8 cellular contexts compared by ENCODE assay signal in the genomic region with DNA sequence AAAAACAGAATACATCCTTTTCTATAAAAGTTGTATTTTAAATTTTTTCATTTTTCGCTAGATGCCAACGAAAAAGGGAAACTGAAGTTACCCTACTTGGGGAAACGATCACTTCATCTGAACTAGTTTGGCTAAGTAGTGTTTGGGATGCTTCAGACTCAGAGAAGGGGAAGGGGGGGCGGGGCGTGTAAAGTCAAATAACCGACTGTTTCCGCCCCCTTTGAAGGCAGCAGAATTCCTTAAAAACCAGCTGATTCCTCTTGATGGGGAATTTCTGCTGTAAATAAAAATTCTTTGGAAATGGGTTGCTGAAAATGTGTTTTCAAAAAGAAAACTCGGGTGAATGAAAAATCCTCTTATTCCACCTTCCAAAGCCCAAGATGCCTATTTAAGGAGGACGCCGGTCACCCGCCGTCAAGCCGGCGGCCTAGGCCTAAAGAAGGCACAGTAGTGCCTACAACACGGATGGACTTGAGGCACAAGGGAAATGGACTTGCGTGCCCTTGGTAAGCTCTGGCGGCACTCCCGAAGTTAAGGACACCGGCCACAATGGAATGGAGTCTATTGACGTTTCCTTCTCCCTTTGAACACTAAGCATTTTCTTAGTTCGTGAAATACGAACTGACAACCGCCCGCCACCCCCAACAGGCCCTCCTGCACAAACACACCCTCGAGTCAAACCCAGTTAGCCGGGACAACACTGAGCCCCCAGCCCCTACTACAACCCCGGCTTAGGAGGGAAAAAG. TPM values are rescaled to one million over a fixed set of nuclear protein-coding genes. Genes with fewer than 3 reads are reported as not detected.
DNase-seq lines count a peak whose midpoint lies in the region; ATAC-seq, FAIRE-seq and TF ChIP-seq lines count a peak whose summit lies in the region.

No MANE protein-coding gene starts in this region.

- H3K4me3 ChIP-seq in epithelial cell of proximal tubule (ENCODE audit: low read depth, low read length) = peak overlapping the region; percentile 98
- peak overlapping the region; percentile 82 to 92 for H3K4me3 ChIP-seq in testis

- CTCF ChIA-PET in activated CD8-positive, alpha-beta T cell treated with anti-CD3 and anti-CD28 coated beads, Interleukin-2, amount 10 ng/mL, durations not matched to agents 7 days and 5 days (lab: Charles Lee) = no interaction called here

- in situ Hi-C loops in ACHN (cut with HindIII; ENCODE audit: low pct_ligation_motif_present, low pct_unique_long_range_greater_than_20kb, low sequenced_read_pairs) = no loop called here

- no peaks in the 10 kb centered on the region for H3K9me3 Mint-ChIP-seq in activated CD8-positive, alpha-beta T cell treated with anti-CD3 and anti-CD28 coated beads, Interleukin-2, amount 10 ng/mL, durations not matched to agents 7 days and 5 days (ENCODE audit: insufficient read depth)
- no peaks in the 10 kb centered on the region for H3K9me3 Mint-ChIP-seq in mesothelial cell of epicardium

- H3K9me3 ChIP-seq in testis = no peaks in the 10 kb centered on the region

- H3K27me3 ChIP-seq in testis = no peaks in the 10 kb centered on the region

- peaks cover 40% of the 10 kb centered on the region for H3K4me1 ChIP-seq in testis

- H3K36me3 Mint-ChIP-seq in activated CD8-positive, alpha-beta T cell treated with anti-CD3 and anti-CD28 coated beads, Interleukin-2, amount 10 ng/mL, durations not matched to agents 7 days and 5 days (ENCODE audit: low read depth) = peaks cover 5% of the 10 kb centered on the region
- H3K36me3 Mint-ChIP-seq in mesothelial cell of epicardium = peaks cover 2% of the 10 kb centered on the region

- TF ChIP-seq POLR2A in GM12892 (IDR thresholded peaks at IDR 0.05; ENCODE audit: low read depth, low read length) (no peak), testis (IDR thresholded peaks at IDR 0.05) (no peak)

- H3K27ac Mint-ChIP-seq in activated CD8-positive, alpha-beta T cell treated with anti-CD3 and anti-CD28 coated beads, Interleukin-2, amount 10 ng/mL, durations not matched to agents 7 days and 5 days = peak overlapping the region; percentile 74
- peak overlapping the region; percentile 95 for H3K27ac Mint-ChIP-seq in mesothelial cell of epicardium

- peak; percentile 42 for FAIRE-seq in GM12892 (lab: Jason Lieb, UNC)

- H3K27ac ChIP-seq in testis = peak overlapping the region; percentile 93 to 97

- intact Hi-C loops in testis (cut with DNase I; ENCODE audit: low total_unique reads) = no loop called here

- WGBS in testis, 2 donors = 2% methylated on average over 27 of the region's 27 CpGs

- POLR2A ChIA-PET in activated CD8-positive, alpha-beta T cell treated with anti-CD3 and anti-CD28 coated beads, Interleukin-2, amount 10 ng/mL, durations not matched to agents 7 days and 5 days (lab: Charles Lee) = interaction anchor here (0.8 kb wide), 1 partner anchor 88 kb away, joined by 3 read pairs; the partner anchor contains the start of genes ACAD10 and BRAP

- H3K27me3 Mint-ChIP-seq in activated CD8-positive, alpha-beta T cell treated with anti-CD3 and anti-CD28 coated beads, Interleukin-2, amount 10 ng/mL, durations not matched to agents 7 days and 5 days (ENCODE audit: low read depth) = no peaks in the 10 kb centered on the region
- peaks cover 1% of the 10 kb centered on the region for H3K27me3 Mint-ChIP-seq in mesothelial cell of epicardium (ENCODE audit: low read depth)

- H3K36me3 ChIP-seq in testis (ENCODE audit: low read depth, missing control alignments) = no peaks in the 10 kb centered on the region

- DNase-seq in ACHN = peak; percentile 81
- no peak for DNase-seq in GM12892 (ENCODE audit: insufficient read length)
- DNase-seq in NCI-H2227 treated with DMSO at 0.1 percent for 48 hours (lab: John Stamatoyannopoulos, UW) = peak; percentile 18
- DNase-seq in activated CD8-positive, alpha-beta T cell treated with anti-CD3 and anti-CD28 coated beads, Interleukin-2, amount 10 ng/mL, durations not matched to agents 7 days and 5 days = peak; percentile 42
- no peak for DNase-seq in epithelial cell of proximal tubule (ENCODE audit: low read depth)
- DNase-seq in mesothelial cell of epicardium (ENCODE audit: low spot score in 2 of 2, unreplicated experiment in 2 of 2) = no peak
- peak; percentile 63 for DNase-seq in testis

- peak overlapping the region; percentile 89 for H3K4me3 Mint-ChIP-seq in activated CD8-positive, alpha-beta T cell treated with anti-CD3 and anti-CD28 coated beads, Interleukin-2, amount 10 ng/mL, durations not matched to agents 7 days and 5 days
- peak overlapping the region; percentile 87 for H3K4me3 Mint-ChIP-seq in mesothelial cell of epicardium

- H3K4me1 Mint-ChIP-seq in activated CD8-positive, alpha-beta T cell treated with anti-CD3 and anti-CD28 coated beads, Interleukin-2, amount 10 ng/mL, durations not matched to agents 7 days and 5 days (ENCODE audit: low read depth) = peaks cover 27% of the 10 kb centered on the region
- peaks cover 44% of the 10 kb centered on the region for H3K4me1 Mint-ChIP-seq in mesothelial cell of epicardium

- ATAC-seq in activated CD8-positive, alpha-beta T cell treated with anti-CD3 and anti-CD28 coated beads, Interleukin-2, amount 10 ng/mL, durations not matched to agents 7 days and 5 days = peak; percentile 1
- no peak for ATAC-seq in GM21576 (IDR thresholded peaks at IDR 0.05; ENCODE audit: unreplicated experiment)

- TF ChIP-seq CTCF in epithelial cell of proximal tubule (conservative IDR thresholded peaks at IDR 0.05; ENCODE audit: low read depth, low read length) (no peak), mesothelial cell of epicardium (IDR thresholded peaks at IDR 0.05; ENCODE audit: unreplicated experiment) (no peak), testis (IDR thresholded peaks at IDR 0.05) (no peak)

RNA-seq across cellular contexts. Expression of gene ATXN2, which starts 2.0 kb away (rescaled TPM):
- polyA plus RNA-seq in GM12892 (2012; ENCODE audit: missing spikeins) = 23.8 TPM
- total RNA-seq in activated CD8-positive, alpha-beta T cell treated with anti-CD3 and anti-CD28 coated beads, Interleukin-2, amount 10 ng/mL, durations not matched to agents 7 days and 5 days = 10 to 100 TPM; 36.8 to 37.8 TPM
- total RNA-seq in epithelial cell of proximal tubule = 14.2 and 17.7 TPM in 2 replicates
- 149 to 152 TPM (median 150 TPM) in 3 replicates for total RNA-seq in mesothelial cell of epicardium
- 100 to 1,000 TPM; 145 to 165 TPM for total RNA-seq in testis
- 61.4 TPM for polyA plus RNA-seq in testis (ENCODE audit: insufficient read depth, low read depth, low replicate concordance)

Comparison
In these comparisons a context has a peak if more than half of its experiments do, and no peak if none do; other contexts are left out.
1. DNase-seq: peak in ACHN (single experiment), NCI-H2227 treated with DMSO at 0.1 percent for 48 hours (single experiment), activated CD8-positive, alpha-beta T cell treated with anti-CD3 and anti-CD28 coated beads, Interleukin-2, amount 10 ng/mL, durations not matched to agents 7 days and 5 days (single experiment) and testis (single experiment); none in GM12892 (single experiment), epithelial cell of proximal tubule (single experiment) and mesothelial cell of epicardium (0 of 2).